ENCODE assay signal across 18 cellular contexts in genomic region chr12:92257261-92257660, GRCh38.
DNase-seq lines count a peak whose midpoint lies in the region; ATAC-seq and TF ChIP-seq lines count a peak whose summit lies in the region.
"Had no signal": no experiment of that assay in that cellular context is flagged by ENCODE, and none has a peak within 500 bp of the region (broad histone marks: within the 10 kb centered on the region; RNA-seq: fewer than 3 reads in every experiment).

No MANE protein-coding gene starts in this region.

- TF ChIP-seq CTCF in foreskin keratinocyte (conservative IDR thresholded peaks at IDR 0.05) (no peak), psoas muscle (IDR thresholded peaks at IDR 0.05) (no peak)

- no peaks in the 10 kb centered on the region for H3K36me3 ChIP-seq in psoas muscle (ENCODE audit: insufficient read depth in 1 of 2, low read depth in 1 of 2)
- H3K36me3 ChIP-seq: BLaER1, HAP-1 had no signal

- ATAC-seq in foreskin keratinocyte, result peak; percentile 33
- no peak for ATAC-seq in GM19324 (IDR thresholded peaks at IDR 0.05; ENCODE audit: low FRiP score, unreplicated experiment)
- no peak for ATAC-seq in psoas muscle
- ATAC-seq: A549, GM12878, HepG2 had no signal

- H3K4me3 ChIP-seq in psoas muscle, result no peak overlapping the region
- H3K4me3 ChIP-seq: A549, BLaER1, GM12878, GM23248, HAP-1 had no signal

- intact Hi-C loops in psoas muscle (cut with DNase I), result no loop called here

- H3K27ac ChIP-seq in foreskin keratinocyte (no peak overlapping the region), psoas muscle (no peak overlapping the region)
- H3K27ac ChIP-seq: 22Rv1, A549, BLaER1, GM23248 had no signal

- no peaks in the 10 kb centered on the region for H3K27me3 ChIP-seq in foreskin keratinocyte
- no peaks in the 10 kb centered on the region for H3K27me3 ChIP-seq in psoas muscle (ENCODE audit: insufficient read depth in 3 of 3, low read length in 2 of 3)
- H3K27me3 ChIP-seq: BLaER1 had no signal

- DNase-seq in DMS53 (lab: John Stamatoyannopoulos, UW) (peak; percentile 20), DMS53 treated with DMSO at 0.1 percent for 48 hours (lab: John Stamatoyannopoulos, UW; ENCODE audit: unreplicated experiment) (no peak), foreskin keratinocyte (peak in 1 of 2 donors; percentile 57), renal cortical epithelial cell (ENCODE audit: low read depth) (peak; percentile 5), psoas muscle (no peak), glomerular visceral epithelial cell (ENCODE audit: extremely low spot score) (no peak)
- DNase-seq: CD4-positive, alpha-beta memory T cell; DMS153; DND-41; EL; GM23248 had no signal

- H3K4me1 ChIP-seq in foreskin keratinocyte (peaks cover 7% of the 10 kb centered on the region), psoas muscle (no peaks in the 10 kb centered on the region)
- H3K4me1 ChIP-seq: A549, BLaER1, HAP-1 had no signal

- H3K9me3 ChIP-seq in psoas muscle, result no peaks in the 10 kb centered on the region
- H3K9me3 ChIP-seq: A549, BLaER1, HAP-1 had no signal

Comparison
In these comparisons a context has a peak if more than half of its experiments do, and no peak if none do; other contexts are left out.
1. DNase-seq: peak in DMS53 (single experiment) and renal cortical epithelial cell (single experiment); none in DMS53 treated with DMSO at 0.1 percent for 48 hours (single experiment), psoas muscle (0 of 2) and glomerular visceral epithelial cell (single experiment).